8 cellular contexts compared by ENCODE assay signal in genomic region chr5:123937230-123937629, GRCh38.
DNase-seq lines count a peak whose midpoint lies in the region; ATAC-seq and TF ChIP-seq lines count a peak whose summit lies in the region.

No MANE protein-coding gene starts in this region.

- no peak for TF ChIP-seq POLR2A in vagina (IDR thresholded peaks at IDR 0.05)

- H3K27ac ChIP-seq in VCaP (no peak overlapping the region), vagina (no peak overlapping the region)

- no peaks in the 10 kb centered on the region for H3K4me1 ChIP-seq in vagina

- no peaks in the 10 kb centered on the region for H3K36me3 ChIP-seq in vagina

- ATAC-seq in HG03039 (IDR thresholded peaks at IDR 0.05; ENCODE audit: unreplicated experiment) (no peak), GM21367 (IDR thresholded peaks at IDR 0.05; ENCODE audit: unreplicated experiment) (no peak)

- peaks cover 6% of the 10 kb centered on the region for H3K9me3 ChIP-seq in vagina

- H3K27me3 ChIP-seq in vagina = no peaks in the 10 kb centered on the region

- DNase-seq in ELR (ENCODE audit: low read depth) (peak; percentile 61), LNCaP clone FGC (ENCODE audit: low read depth) (peak; percentile 8), iPS DF 19.7 (ENCODE audit: low read depth, low spot score) (peak; percentile 77), vagina (ENCODE audit: extremely low spot score in 2 of 2) (no peak)
- DNase-seq in activated CD4-positive, CD25-positive, alpha-beta regulatory T cell treated with anti-CD3 and anti-CD28 coated beads, Interleukin-2, amount 50 U/mL, for 72 hours = no peak

- intact Hi-C loops in vagina (cut with DNase I) = no loop called here

- no peak overlapping the region for H3K4me3 ChIP-seq in LNCaP clone FGC (ENCODE audit: low read depth, low read length)
- H3K4me3 ChIP-seq in vagina = no peak overlapping the region

- peak; percentile 35 for TF ChIP-seq CTCF in LNCaP clone FGC (IDR thresholded peaks at IDR 0.05; ENCODE audit: control insufficient read depth, extremely low read depth, insufficient read depth)
- TF ChIP-seq CTCF in VCaP (conservative IDR thresholded peaks at IDR 0.05) = peak; percentile 42; the same call in 1 of the 2 replicates
- TF ChIP-seq CTCF in vagina (IDR thresholded peaks at IDR 0.05) = peak in 2 of 3 experiments; percentile 27 to 37

Comparison
In these comparisons a context has a peak if more than half of its experiments do, and no peak if none do; other contexts are left out.
1. DNase-seq: peak in ELR (single experiment), LNCaP clone FGC (single experiment) and iPS DF 19.7 (single experiment); none in vagina (0 of 2) and activated CD4-positive, CD25-positive, alpha-beta regulatory T cell treated with anti-CD3 and anti-CD28 coated beads, Interleukin-2, amount 50 U/mL, for 72 hours (single experiment).
2. Peak in every context shown above with its lines, with median percentiles within 50 percentile points of each other: CTCF ChIP-seq.